ENCODE assay signal across 8 cellular contexts in the genomic region with DNA sequence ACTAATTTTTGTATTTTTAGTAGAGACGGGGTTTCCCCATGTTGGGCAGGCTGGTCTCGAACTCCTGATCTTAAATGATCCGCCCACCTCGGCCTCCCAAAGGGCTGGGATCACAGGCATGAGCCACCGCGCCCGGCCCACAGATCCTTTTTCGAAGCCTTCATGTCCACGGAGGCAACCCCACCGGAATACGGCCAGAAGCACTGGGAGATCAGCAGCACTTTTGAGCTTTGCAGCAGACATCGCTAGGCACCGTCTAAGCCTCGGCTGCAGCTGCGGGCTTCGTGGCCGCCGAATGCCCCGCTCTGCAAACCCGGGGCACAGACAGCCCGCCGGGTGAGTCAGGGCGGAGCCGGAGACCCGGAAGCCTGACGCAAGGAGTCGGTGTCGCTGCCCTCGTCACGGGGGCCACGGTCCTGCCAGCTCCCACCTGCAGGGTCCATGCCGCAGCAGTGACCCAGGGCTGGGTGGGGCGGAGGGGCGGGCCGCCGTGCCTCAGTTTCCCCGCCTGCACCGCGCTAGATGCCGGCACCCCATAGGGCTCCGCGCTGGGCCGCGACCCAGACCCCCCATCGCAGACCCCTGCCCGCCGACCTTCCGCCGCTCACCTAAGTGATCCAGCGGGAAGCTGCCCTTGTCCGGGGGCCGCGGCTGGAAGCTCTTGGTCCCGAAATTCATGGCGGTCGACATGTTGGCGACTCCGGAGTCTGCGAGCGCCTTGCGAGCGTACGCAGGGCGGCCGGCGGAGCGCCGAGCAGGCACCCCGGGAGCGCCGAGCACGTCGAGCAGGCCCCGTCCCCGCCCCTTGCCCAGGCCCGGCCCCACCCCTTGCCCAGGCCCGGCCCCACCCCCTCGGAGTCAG.
DNase-seq lines count a peak whose midpoint lies in the region; ATAC-seq lines count a peak whose summit lies in the region.

A gene with protein sequence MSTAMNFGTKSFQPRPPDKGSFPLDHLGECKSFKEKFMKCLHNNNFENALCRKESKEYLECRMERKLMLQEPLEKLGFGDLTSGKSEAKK (minus strand): TSS at position 730 of the 862 bp plus-strand sequence. CDS start 40 bp downstream, at position 690.

- DNase-seq in CD1c-positive myeloid dendritic cell (ENCODE audit: extremely low spot score) (peak; percentile 91), NOMO-1 (lab: John Stamatoyannopoulos, UW; ENCODE audit: unreplicated experiment in 2 of 2) (peak; percentile 65 to 83), memory B cell (ENCODE audit: low spot score in 2 of 2) (peak; percentile 87 to 94)
- DNase-seq in activated CD8-positive, alpha-beta memory T cell treated with anti-CD3 and anti-CD28 coated beads for 24 hours = peak; percentile 95
- peak; percentile 79 for DNase-seq in effector CD8-positive, alpha-beta T cell (lab: John Stamatoyannopoulos, UW)
- DNase-seq in stimulated activated CD4-positive, alpha-beta T cell treated with anti-CD3 and anti-CD28 coated beads, TNF-alpha, amount 100 ng/mL, for 48 hours (ENCODE audit: low read depth in 3 of 3) = peak; percentile 82 to 89 (median 85)

- H3K27ac Mint-ChIP-seq in memory B cell = peak within 1 kb of the TSS; percentile 90

- peaks cover 12% of the 10 kb centered on the region for H3K36me3 Mint-ChIP-seq in memory B cell

- peak within 1 kb of the TSS; percentile 90 for H3K4me3 Mint-ChIP-seq in memory B cell

- ATAC-seq in GM19397 (IDR thresholded peaks at IDR 0.05; ENCODE audit: unreplicated experiment) (peak; percentile 71), HG03565 (IDR thresholded peaks at IDR 0.05; ENCODE audit: unreplicated experiment) (peak; percentile 60), memory B cell (ENCODE audit: low read depth) (peak; percentile 84)

- H3K9me3 Mint-ChIP-seq in memory B cell = no peaks in the 10 kb centered on the region

- no peaks in the 10 kb centered on the region for H3K27me3 Mint-ChIP-seq in memory B cell

- peaks cover 11% of the 10 kb centered on the region for H3K4me1 Mint-ChIP-seq in memory B cell

Comparison
In these comparisons a context has a peak if more than half of its experiments do, and no peak if none do; other contexts are left out.
1. Peak in every context shown above with its lines: DNase-seq and ATAC-seq.